32 cellular contexts compared by ENCODE assay signal in the genomic region with DNA sequence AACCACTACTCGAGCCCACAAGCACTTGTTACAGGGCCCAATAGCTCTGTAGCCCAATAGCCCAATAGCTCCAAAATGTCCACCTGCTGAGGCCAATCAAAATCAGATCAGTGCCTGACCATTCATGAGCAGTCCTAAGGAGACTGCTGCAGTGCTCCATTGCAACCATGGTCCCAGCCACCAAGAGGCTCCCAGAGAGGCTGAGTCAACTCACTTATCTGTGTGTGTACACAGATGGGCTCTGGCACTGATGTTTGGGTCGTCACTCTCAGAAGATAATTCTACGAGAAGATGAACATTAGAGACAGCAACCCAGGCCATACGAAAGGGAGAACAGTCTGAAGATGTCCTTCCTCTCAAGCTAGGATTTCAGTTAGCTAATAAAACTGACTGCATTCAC. TPM values are rescaled to one million over a fixed set of nuclear protein-coding genes. Genes with fewer than 3 reads are reported as not detected.
"Had no signal": no experiment of that assay in that cellular context is flagged by ENCODE, and none has a peak within 500 bp of the region (broad histone marks: within the 10 kb centered on the region; RNA-seq: fewer than 3 reads in every experiment).

No MANE protein-coding gene starts in this region.

- FAIRE-seq: RCC 7860 had no signal

- DNase-seq: activated CD4-positive, alpha-beta memory T cell treated with anti-CD3 and anti-CD28 coated beads, Interleukin-2, amount 10 ng/mL, durations not matched to agents 7 days and 5 days; activated CD4-positive, alpha-beta T cell treated with anti-CD3 and anti-CD28 coated beads for 1 hour; activated CD4-positive, alpha-beta T cell treated with anti-CD3 and anti-CD28 coated beads for 48 hours; activated CD4-positive, CD25-positive, alpha-beta regulatory T cell; activated CD8-positive, alpha-beta memory T cell treated with anti-CD3 and anti-CD28 coated beads for 24 hours; activated CD8-positive, alpha-beta memory T cell treated with anti-CD3 and anti-CD28 coated beads, Interleukin-2, amount 10 ng/mL, durations not matched to agents 7 days and 5 days; activated CD8-positive, alpha-beta memory T cell treated with anti-CD3 and anti-CD28 coated beads, Interleukin-2, amount 50 U/mL, for 48 hours; activated effector memory CD4-positive, alpha-beta T cell treated with Interleukin-2 at 50 U/mL for 16 hours; activated naive CD4-positive, alpha-beta T cell treated with anti-CD3 and anti-CD28 coated beads, Interleukin-2, amount 10 ng/mL, durations not matched to agents 7 days and 5 days; activated naive CD8-positive, alpha-beta T cell treated with anti-CD3 and anti-CD28 coated beads, Interleukin-2, amount 50 U/mL, for 24 hours; activated T-cell treated with anti-CD3 and anti-CD28 coated beads, Interleukin-2, amount 50 U/mL, for 48 hours; anterior cingulate cortex; central memory CD4-positive, alpha-beta T cell; Karpas-422; NCI-H1105; NCI-H1417 treated with DMSO at 0.1 percent for 48 hours; NCI-H1694 treated with DMSO at 0.1 percent for 48 hours; NCI-H2029; NCI-H345; NCI-H524 treated with DMSO at 0.1 percent for 48 hours; PC-9; SIG-M5; SW 1271; T-helper 1 cell; T-helper 2 cell; T-helper 9 cell had no signal

- H3K36me3 ChIP-seq: WERI-Rb-1 had no signal

- H3K27ac ChIP-seq: PC-9, RWPE1, WERI-Rb-1 had no signal

- H3K4me2 ChIP-seq: PC-9 had no signal

- H2AFZ ChIP-seq: PC-9 had no signal

- ATAC-seq: activated CD8-positive, alpha-beta memory T cell treated with anti-CD3 and anti-CD28 coated beads, Interleukin-2, amount 10 ng/mL, durations not matched to agents 7 days and 5 days; activated naive CD8-positive, alpha-beta T cell treated with anti-CD3 and anti-CD28 coated beads, Interleukin-2, amount 50 U/mL, for 24 hours; Right ventricle myocardium inferior had no signal

- H3K4me3 ChIP-seq: PC-9 had no signal

RNA-seq across cellular contexts. Expression of a gene that starts 38.2 kb away (rescaled TPM):
- total RNA-seq: activated CD4-positive, alpha-beta memory T cell treated with anti-CD3 and anti-CD28 coated beads, Interleukin-2, amount 10 ng/mL, durations not matched to agents 7 days and 5 days; activated CD8-positive, alpha-beta memory T cell treated with anti-CD3 and anti-CD28 coated beads, Interleukin-2, amount 10 ng/mL, durations not matched to agents 7 days and 5 days; MCF 10A; SK-MEL-5 had no signal
